In the genomic region with DNA sequence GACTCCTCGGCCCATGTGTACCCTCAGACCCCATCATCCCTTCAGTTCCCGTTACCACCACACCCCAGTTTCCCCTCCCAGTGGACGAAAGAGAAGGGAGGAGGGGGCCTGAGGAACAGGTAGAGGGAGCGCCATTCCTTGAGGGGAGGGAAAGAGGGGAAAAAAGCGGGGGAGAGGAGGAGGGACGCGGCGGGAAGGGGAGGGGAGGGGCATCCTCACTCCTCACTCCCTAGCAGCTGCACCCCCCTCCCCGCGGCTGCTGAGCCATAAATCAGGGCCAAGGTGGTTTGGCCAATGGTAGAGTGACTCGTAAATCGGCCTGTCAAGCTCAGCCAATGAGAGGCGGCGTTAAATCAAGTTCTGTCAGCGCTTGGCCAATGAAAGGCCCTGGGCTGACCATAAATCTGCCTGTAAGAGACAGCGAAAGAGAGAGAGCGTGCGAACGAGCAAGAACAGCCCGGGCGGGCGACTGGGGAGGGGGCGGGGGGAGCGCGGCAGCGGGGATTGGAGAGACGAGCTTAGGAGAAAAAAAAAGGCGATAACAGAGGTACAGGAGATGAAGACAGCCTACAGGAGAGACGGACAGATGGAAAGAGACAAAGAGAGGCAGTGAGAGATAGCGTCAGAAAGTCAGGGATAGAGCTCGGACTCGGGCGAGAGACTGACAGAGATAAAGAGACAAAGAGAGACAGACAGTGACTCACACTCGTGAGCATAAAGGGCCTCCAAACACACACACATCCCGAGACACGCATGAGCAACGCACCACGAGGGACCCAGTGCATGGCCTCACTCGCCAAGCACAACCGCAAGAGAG, we compare ENCODE assay signal across 1 cellular context.
A peak's percentile ranks its signal among the peaks of the same experiment; 100 is the strongest.
TF ChIP-seq lines count a peak whose summit lies in the region.

No MANE protein-coding gene starts in this region.

TF ChIP-seq in endothelial cell of umbilical vein, 7 proteins besides CTCF, POLR2A, EP300 and RAD21:
- TF ChIP-seq POLR2AphosphoS5 (IDR thresholded peaks at IDR 0.05; ENCODE audit: insufficient read depth, low read depth, low read length) (peak; percentile 63), MYC (IDR thresholded peaks at IDR 0.05; ENCODE audit: low read depth, low read length) (peak; percentile 65), JUN (IDR thresholded peaks at IDR 0.05; ENCODE audit: borderline replicate concordance, insufficient read depth, insufficient read length, low read depth) (peak; percentile 49), FOS (IDR thresholded peaks at IDR 0.05; ENCODE audit: borderline replicate concordance, insufficient read depth, low read length) (peak; percentile 71), EZH2 (IDR thresholded peaks at IDR 0.05; ENCODE audit: borderline replicate concordance, low read depth, low read length, severe bottlenecking) (no peak), GATA2 (IDR thresholded peaks at IDR 0.05; ENCODE audit: insufficient read depth, insufficient read length, low read depth, low read length) (no peak)
- TF ChIP-seq, protein P1, sequence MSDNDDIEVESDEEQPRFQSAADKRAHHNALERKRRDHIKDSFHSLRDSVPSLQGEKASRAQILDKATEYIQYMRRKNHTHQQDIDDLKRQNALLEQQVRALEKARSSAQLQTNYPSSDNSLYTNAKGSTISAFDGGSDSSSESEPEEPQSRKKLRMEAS (IDR thresholded peaks at IDR 0.05; ENCODE audit: insufficient read depth, insufficient read length): peak; percentile 82
